9 cellular contexts compared by ENCODE assay signal in genomic region chr11:26649884-26650283, GRCh38.
A peak's percentile ranks its signal among the peaks of the same experiment; 100 is the strongest.
DNase-seq lines count a peak whose midpoint lies in the region; ATAC-seq, FAIRE-seq and TF ChIP-seq lines count a peak whose summit lies in the region.
"Had no signal": no experiment of that assay in that cellular context is flagged by ENCODE, and none has a peak within 500 bp of the region (broad histone marks: within the 10 kb centered on the region; RNA-seq: fewer than 3 reads in every experiment).

No MANE protein-coding gene starts in this region.

- no peak for ATAC-seq in activated CD4-positive, alpha-beta T cell treated with anti-CD3 and anti-CD28 coated beads for 36 hours
- ATAC-seq in GM21447 (IDR thresholded peaks at IDR 0.05; ENCODE audit: unreplicated experiment) (peak; percentile 81), body of pancreas (peak; percentile 82)

- peak; percentile 54 for DNase-seq in activated CD4-positive, alpha-beta T cell treated with anti-CD3 and anti-CD28 coated beads for 36 hours
- DNase-seq in activated CD4-positive, alpha-beta T cell treated with anti-CD3 and anti-CD28 coated beads, Interleukin-2, amount 50 U/mL, for 1 hour = no peak
- DNase-seq in HK-2 (ENCODE audit: unreplicated experiment) (peak; percentile 14), NCI-H82 (lab: John Stamatoyannopoulos, UW) (peak; percentile 84), body of pancreas (peak; percentile 69 to 81 (median 76)), suprapubic skin (ENCODE audit: low spot score in 2 of 2) (no peak)

- H3K9me3 ChIP-seq in body of pancreas (no peaks in the 10 kb centered on the region), suprapubic skin (no peaks in the 10 kb centered on the region)

- no peak overlapping the region for H3K27ac ChIP-seq in body of pancreas
- H3K27ac ChIP-seq in suprapubic skin = no peak overlapping the region

- H3K4me1 ChIP-seq in body of pancreas (peaks cover 4% of the 10 kb centered on the region), suprapubic skin (no peaks in the 10 kb centered on the region)

- FAIRE-seq in islet of Langerhans (lab: Jason Lieb, UNC) = peak; percentile 91

- H3K4me3 ChIP-seq in body of pancreas = no peak overlapping the region
- H3K4me3 ChIP-seq in suprapubic skin = no peak overlapping the region

- WGBS in body of pancreas, 2 donors = 20 to 22% methylated on average over 8 of the region's 8 CpGs
- WGBS in suprapubic skin = 41% methylated on average over 8 of the region's 8 CpGs

- no peak overlapping the region for H3K4me3 Mint-ChIP-seq in activated CD4-positive, alpha-beta T cell treated with anti-CD3 and anti-CD28 coated beads for 36 hours
- H3K4me3 Mint-ChIP-seq: memory B cell had no signal

- H3K36me3 ChIP-seq in body of pancreas (replicated peaks in 1 of 2; ENCODE audit: insufficient read depth in 1 of 2, low read depth in 2 of 2) = no peaks in the 10 kb centered on the region
- no peaks in the 10 kb centered on the region for H3K36me3 ChIP-seq in suprapubic skin

- no peak overlapping the region for H3K27ac Mint-ChIP-seq in activated CD4-positive, alpha-beta T cell treated with anti-CD3 and anti-CD28 coated beads for 36 hours
- H3K27ac Mint-ChIP-seq: memory B cell had no signal

- intact Hi-C loops in activated CD4-positive, alpha-beta T cell treated with anti-CD3 and anti-CD28 coated beads for 36 hours (cut with DNase I, micrococcal nuclease) = loop anchor here (1.0 to 5.0 kb wide), 3 partner anchors 353 to 365 kb away; no protein-coding TSS in a partner anchor
- intact Hi-C loops in body of pancreas (cut with DNase I) = loop anchor here (5.0 kb wide), 1 partner anchor 353 kb away; no protein-coding TSS in a partner anchor

- TF ChIP-seq EP300 in suprapubic skin (IDR thresholded peaks at IDR 0.05) = no peak

- no peak for TF ChIP-seq POLR2A in body of pancreas (IDR thresholded peaks at IDR 0.05)
- TF ChIP-seq POLR2A in suprapubic skin (IDR thresholded peaks at IDR 0.05) = no peak

- TF ChIP-seq CTCF in body of pancreas (IDR thresholded peaks at IDR 0.05) (peak; percentile 41 to 78 (median 68)), suprapubic skin (IDR thresholded peaks at IDR 0.05) (peak; percentile 48 to 53)

- peaks cover 4% of the 10 kb centered on the region for H3K9me3 Mint-ChIP-seq in activated CD4-positive, alpha-beta T cell treated with anti-CD3 and anti-CD28 coated beads for 36 hours (ENCODE audit: low read depth)

- POLR2A ChIA-PET in activated CD4-positive, alpha-beta T cell treated with anti-CD3 and anti-CD28 coated beads for 36 hours (lab: Charles Lee) = no interaction called here

- H3K36me3 Mint-ChIP-seq in activated CD4-positive, alpha-beta T cell treated with anti-CD3 and anti-CD28 coated beads for 36 hours (ENCODE audit: low read depth) = no peaks in the 10 kb centered on the region
- H3K36me3 Mint-ChIP-seq: memory B cell had no signal

- H3K27me3 ChIP-seq in body of pancreas (peaks cover 0 to 5% of the 10 kb centered on the region in 2 donors), suprapubic skin (no peaks in the 10 kb centered on the region)

- CTCF ChIA-PET in activated CD4-positive, alpha-beta T cell treated with anti-CD3 and anti-CD28 coated beads for 36 hours (lab: Charles Lee) = interaction anchor here (0.6 to 0.8 kb wide), 2 partner anchors 12 to 737 kb away, joined by 3 read pairs; no protein-coding TSS in a partner anchor

- peaks cover 3% of the 10 kb centered on the region for H3K27me3 Mint-ChIP-seq in activated CD4-positive, alpha-beta T cell treated with anti-CD3 and anti-CD28 coated beads for 36 hours
- H3K27me3 Mint-ChIP-seq: memory B cell had no signal

- H3K4me1 Mint-ChIP-seq in activated CD4-positive, alpha-beta T cell treated with anti-CD3 and anti-CD28 coated beads for 36 hours = no peaks in the 10 kb centered on the region
- H3K4me1 Mint-ChIP-seq: memory B cell had no signal

Comparison
In these comparisons a context has a peak if more than half of its experiments do, and no peak if none do; other contexts are left out.
1. DNase-seq: peak in activated CD4-positive, alpha-beta T cell treated with anti-CD3 and anti-CD28 coated beads for 36 hours (single experiment), HK-2 (single experiment), NCI-H82 (single experiment) and body of pancreas (4 of 4); none in activated CD4-positive, alpha-beta T cell treated with anti-CD3 and anti-CD28 coated beads, Interleukin-2, amount 50 U/mL, for 1 hour (single experiment) and suprapubic skin (0 of 2).